ENCODE assay signal across 8 cellular contexts in the genomic region with DNA sequence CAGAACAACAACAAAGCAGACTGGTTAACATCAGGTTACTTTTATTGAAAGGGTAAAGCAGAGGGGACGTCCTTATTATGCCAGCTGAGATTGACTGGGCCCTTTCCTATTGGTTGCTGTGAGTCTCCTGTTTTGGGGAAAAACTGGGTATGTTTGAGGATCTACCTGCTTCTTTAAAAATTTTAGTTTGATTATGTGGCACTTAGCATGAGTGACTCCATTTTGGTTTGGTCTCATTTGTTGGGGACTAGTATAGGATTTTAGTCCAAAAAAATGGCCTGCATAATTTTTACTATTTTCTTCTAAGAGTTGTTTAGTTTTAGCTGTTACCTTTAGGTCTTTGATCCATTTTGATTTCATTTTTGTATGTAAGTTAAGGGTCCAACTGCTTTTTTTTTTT.
"Had no signal": no experiment of that assay in that cellular context is flagged by ENCODE, and none has a peak within 500 bp of the region (broad histone marks: within the 10 kb centered on the region; RNA-seq: fewer than 3 reads in every experiment).

No MANE protein-coding gene starts in this region.

- H3K9ac ChIP-seq: GM23248 had no signal

- H2AFZ ChIP-seq: GM23248 had no signal

- DNase-seq: GM23248, H9, HCEC 1CT, IMR-90, KBM-7 had no signal

- H3K27ac ChIP-seq: GM23248 had no signal

- H3K4me3 Mint-ChIP-seq: H9 had no signal

- H3K4me3 ChIP-seq: GM23248 had no signal

- FAIRE-seq: H1, H54, HTR-8/SVneo had no signal
